Comparison of ENCODE assay signal across 1 cellular context in the genomic region with DNA sequence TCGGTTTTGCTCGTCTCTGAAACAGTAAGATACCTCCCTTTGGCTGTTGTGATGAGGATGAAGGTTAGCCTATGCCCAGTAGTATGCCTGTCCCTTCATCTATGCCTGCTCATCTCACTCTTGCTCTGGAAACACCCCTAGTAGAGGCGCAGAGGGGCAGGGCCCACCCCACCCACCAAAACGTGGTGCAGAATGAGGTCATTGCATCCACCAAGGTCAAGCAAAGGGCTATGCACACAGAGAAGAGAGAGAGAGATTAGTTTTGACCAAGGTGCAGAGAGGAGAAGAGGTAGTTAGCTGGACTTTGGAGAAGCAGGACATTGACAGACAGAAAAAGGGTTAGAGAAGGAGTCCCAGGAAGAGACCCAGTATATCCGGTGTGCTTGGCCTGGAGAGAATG.
A peak's percentile ranks its signal among the peaks of the same experiment; 100 is the strongest.
TF ChIP-seq lines count a peak whose summit lies in the region.

No MANE protein-coding gene starts in this region.

TF ChIP-seq in HEK293, 187 proteins besides CTCF, POLR2A, EP300 and RAD21 (continued from another document):
- TF ChIP-seq, protein P1, sequence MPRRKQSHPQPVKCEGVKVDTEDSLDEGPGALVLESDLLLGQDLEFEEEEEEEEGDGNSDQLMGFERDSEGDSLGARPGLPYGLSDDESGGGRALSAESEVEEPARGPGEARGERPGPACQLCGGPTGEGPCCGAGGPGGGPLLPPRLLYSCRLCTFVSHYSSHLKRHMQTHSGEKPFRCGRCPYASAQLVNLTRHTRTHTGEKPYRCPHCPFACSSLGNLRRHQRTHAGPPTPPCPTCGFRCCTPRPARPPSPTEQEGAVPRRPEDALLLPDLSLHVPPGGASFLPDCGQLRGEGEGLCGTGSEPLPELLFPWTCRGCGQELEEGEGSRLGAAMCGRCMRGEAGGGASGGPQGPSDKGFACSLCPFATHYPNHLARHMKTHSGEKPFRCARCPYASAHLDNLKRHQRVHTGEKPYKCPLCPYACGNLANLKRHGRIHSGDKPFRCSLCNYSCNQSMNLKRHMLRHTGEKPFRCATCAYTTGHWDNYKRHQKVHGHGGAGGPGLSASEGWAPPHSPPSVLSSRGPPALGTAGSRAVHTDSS (tag by site-specific recombination; IDR thresholded peaks at IDR 0.05), result peak; percentile 36; the same call in 1 of the 2 replicates
- peak; percentile 74 for TF ChIP-seq KLF1 (tag by site-specific recombination; IDR thresholded peaks at IDR 0.05)
